In genomic region chr14:34527591-34527990, GRCh38 we compare ENCODE assay signal across 19 cellular contexts.
"Had no signal": no experiment of that assay in that cellular context is flagged by ENCODE, and none has a peak within 500 bp of the region (broad histone marks: within the 10 kb centered on the region; RNA-seq: fewer than 3 reads in every experiment).

No MANE protein-coding gene starts in this region.

- H3K4me3 Mint-ChIP-seq: effector memory CD8-positive, alpha-beta T cell; naive thymus-derived CD8-positive, alpha-beta T cell; nephron progenitor cell; stimulated activated memory B cell treated with anti-CD40 and anti-IgM and Interleukin-4, amounts not matched to agents 10 μg/mL and 1 μg/mL and 100 μg/mL, for 72 hours had no signal

- H3K9me3 ChIP-seq: esophagus squamous epithelium, lower lobe of right lung, prostate gland, right atrium auricular region, spleen, stomach, thyroid gland had no signal

- H3K9me3 Mint-ChIP-seq: effector memory CD8-positive, alpha-beta T cell; naive thymus-derived CD8-positive, alpha-beta T cell; nephron progenitor cell; stimulated activated memory B cell treated with anti-CD40 and anti-IgM and Interleukin-4, amounts not matched to agents 10 μg/mL and 1 μg/mL and 100 μg/mL, for 72 hours had no signal

- DNase-seq: cortex of kidney; effector memory CD8-positive, alpha-beta T cell; erythroblast; esophagus squamous epithelium; head of caudate nucleus; left ventricle myocardium superior; lower lobe of right lung; naive thymus-derived CD8-positive, alpha-beta T cell; nephron progenitor cell; nucleus accumbens; spleen; stimulated activated CD4-positive, alpha-beta T cell treated with anti-CD3 and anti-CD28 coated beads, Interleukin-4, amount 100 ng/mL, for 4 hours; stomach; thyroid gland; trophoblast cell had no signal

- ATAC-seq: effector memory CD8-positive, alpha-beta T cell; left ventricle myocardium superior; lower lobe of right lung; naive thymus-derived CD8-positive, alpha-beta T cell; stimulated activated memory B cell treated with anti-CD40 and anti-IgM and Interleukin-4, amounts not matched to agents 10 μg/mL and 1 μg/mL and 100 μg/mL, for 72 hours had no signal

- H3K27me3 ChIP-seq: esophagus squamous epithelium, right atrium auricular region, spleen, stomach, thyroid gland had no signal

- H3K4me1 ChIP-seq: esophagus squamous epithelium, lower lobe of right lung, prostate gland, right atrium auricular region, spleen, stomach, thyroid gland had no signal

- H3K4me1 Mint-ChIP-seq: nephron progenitor cell; stimulated activated memory B cell treated with anti-CD40 and anti-IgM and Interleukin-4, amounts not matched to agents 10 μg/mL and 1 μg/mL and 100 μg/mL, for 72 hours had no signal

- H3K27ac Mint-ChIP-seq: naive thymus-derived CD8-positive, alpha-beta T cell; nephron progenitor cell; stimulated activated memory B cell treated with anti-CD40 and anti-IgM and Interleukin-4, amounts not matched to agents 10 μg/mL and 1 μg/mL and 100 μg/mL, for 72 hours had no signal

- H3K4me3 ChIP-seq: esophagus squamous epithelium, lower lobe of right lung, prostate gland, right atrium auricular region, skin epidermis, spleen, stomach, thyroid gland had no signal

- H3K27ac ChIP-seq: esophagus squamous epithelium, lower lobe of right lung, prostate gland, right atrium auricular region, skin epidermis, spleen, stomach, thyroid gland had no signal

- H3K27me3 Mint-ChIP-seq: effector memory CD8-positive, alpha-beta T cell; naive thymus-derived CD8-positive, alpha-beta T cell; stimulated activated memory B cell treated with anti-CD40 and anti-IgM and Interleukin-4, amounts not matched to agents 10 μg/mL and 1 μg/mL and 100 μg/mL, for 72 hours had no signal
